Comparison of ENCODE assay signal across 8 cellular contexts in genomic region chr22:24429411-24430365, GRCh38. TPM values are rescaled to one million over a fixed set of nuclear protein-coding genes. Genes with fewer than 3 reads are reported as not detected.
DNase-seq lines count a peak whose midpoint lies in the region; TF ChIP-seq lines count a peak whose summit lies in the region.

No MANE protein-coding gene starts in this region.

- DNase-seq in AG20443 (ENCODE audit: low spot score): peak; percentile 52
- peak; percentile 68 for DNase-seq in Jurkat, Clone E6-1 (ENCODE audit: low read depth, low spot score)
- DNase-seq in activated CD4-positive, alpha-beta T cell treated with anti-CD3 and anti-CD28 coated beads for 4 hours: peak; percentile 56 to 69
- peak; percentile 62 for DNase-seq in epithelial cell of esophagus (ENCODE audit: low read depth)
- peak; percentile 67 for DNase-seq in stimulated activated CD4-positive, alpha-beta T cell treated with anti-CD3 and anti-CD28 coated beads, Interleukin-4, amount 100 ng/mL, for 24 hours
- DNase-seq in NCI-H1930 (lab: John Stamatoyannopoulos, UW): no peak
- DNase-seq in inferior parietal cortex (ENCODE audit: extremely low spot score): no peak
- DNase-seq in GDM1 (lab: John Stamatoyannopoulos, UW): no peak

- no peak for TF ChIP-seq CTCF in epithelial cell of esophagus (IDR thresholded peaks at IDR 0.05; ENCODE audit: insufficient read depth, low read depth, low read length, missing control alignments)

- no peak overlapping the region for H3K4me3 ChIP-seq in Jurkat, Clone E6-1 (ENCODE audit: low read length)
- H3K4me3 ChIP-seq in epithelial cell of esophagus (ENCODE audit: low read length): no peak overlapping the region

RNA-seq across cellular contexts. Expression of gene ADORA2A, which starts 2.3 kb away (rescaled TPM):
- 6.1 TPM for polyA plus RNA-seq in Jurkat, Clone E6-1 (2012; ENCODE audit: insufficient read depth, insufficient read length)

Comparison
In these comparisons a context has a peak if more than half of its experiments do, and no peak if none do; other contexts are left out.
1. DNase-seq: peak in AG20443 (single experiment), Jurkat, Clone E6-1 (single experiment), activated CD4-positive, alpha-beta T cell treated with anti-CD3 and anti-CD28 coated beads for 4 hours (2 of 2), epithelial cell of esophagus (single experiment) and stimulated activated CD4-positive, alpha-beta T cell treated with anti-CD3 and anti-CD28 coated beads, Interleukin-4, amount 100 ng/mL, for 24 hours (single experiment); none in NCI-H1930 (0 of 2), inferior parietal cortex (single experiment) and GDM1 (single experiment).